In the genomic region with DNA sequence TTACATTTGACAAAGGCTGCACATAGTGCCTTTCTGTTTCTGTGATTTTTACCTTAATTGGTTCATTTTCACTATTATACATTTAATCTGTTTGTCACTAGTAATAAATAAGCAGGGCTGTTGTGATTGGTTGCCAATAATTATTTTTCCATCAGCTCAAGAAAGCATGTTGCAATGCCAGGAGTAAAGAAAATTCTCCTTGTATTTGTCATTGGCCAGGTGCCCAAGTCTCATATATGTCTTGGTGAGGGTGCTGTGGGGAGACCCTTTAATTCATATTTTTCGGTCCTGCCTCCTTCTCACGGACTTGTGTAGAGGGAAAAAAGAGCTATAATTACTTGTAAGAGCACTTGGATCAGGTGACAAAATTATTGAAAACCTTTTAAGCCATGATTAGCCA, we compare ENCODE assay signal across 1 cellular context.
TF ChIP-seq lines count a peak whose summit lies in the region.

No MANE protein-coding gene starts in this region.

TF ChIP-seq in GM23338, 12 proteins besides CTCF, POLR2A, EP300 and RAD21 (continued from another document):
- TF ChIP-seq, protein P1, sequence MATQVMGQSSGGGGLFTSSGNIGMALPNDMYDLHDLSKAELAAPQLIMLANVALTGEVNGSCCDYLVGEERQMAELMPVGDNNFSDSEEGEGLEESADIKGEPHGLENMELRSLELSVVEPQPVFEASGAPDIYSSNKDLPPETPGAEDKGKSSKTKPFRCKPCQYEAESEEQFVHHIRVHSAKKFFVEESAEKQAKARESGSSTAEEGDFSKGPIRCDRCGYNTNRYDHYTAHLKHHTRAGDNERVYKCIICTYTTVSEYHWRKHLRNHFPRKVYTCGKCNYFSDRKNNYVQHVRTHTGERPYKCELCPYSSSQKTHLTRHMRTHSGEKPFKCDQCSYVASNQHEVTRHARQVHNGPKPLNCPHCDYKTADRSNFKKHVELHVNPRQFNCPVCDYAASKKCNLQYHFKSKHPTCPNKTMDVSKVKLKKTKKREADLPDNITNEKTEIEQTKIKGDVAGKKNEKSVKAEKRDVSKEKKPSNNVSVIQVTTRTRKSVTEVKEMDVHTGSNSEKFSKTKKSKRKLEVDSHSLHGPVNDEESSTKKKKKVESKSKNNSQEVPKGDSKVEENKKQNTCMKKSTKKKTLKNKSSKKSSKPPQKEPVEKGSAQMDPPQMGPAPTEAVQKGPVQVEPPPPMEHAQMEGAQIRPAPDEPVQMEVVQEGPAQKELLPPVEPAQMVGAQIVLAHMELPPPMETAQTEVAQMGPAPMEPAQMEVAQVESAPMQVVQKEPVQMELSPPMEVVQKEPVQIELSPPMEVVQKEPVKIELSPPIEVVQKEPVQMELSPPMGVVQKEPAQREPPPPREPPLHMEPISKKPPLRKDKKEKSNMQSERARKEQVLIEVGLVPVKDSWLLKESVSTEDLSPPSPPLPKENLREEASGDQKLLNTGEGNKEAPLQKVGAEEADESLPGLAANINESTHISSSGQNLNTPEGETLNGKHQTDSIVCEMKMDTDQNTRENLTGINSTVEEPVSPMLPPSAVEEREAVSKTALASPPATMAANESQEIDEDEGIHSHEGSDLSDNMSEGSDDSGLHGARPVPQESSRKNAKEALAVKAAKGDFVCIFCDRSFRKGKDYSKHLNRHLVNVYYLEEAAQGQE (IDR thresholded peaks at IDR 0.05; ENCODE audit: unreplicated experiment) = no peak
- TF ChIP-seq ZNF331 (CRISPR knock-in tag; IDR thresholded peaks at IDR 0.05; ENCODE audit: low read depth) (no peak), EZH2phosphoT487 (IDR thresholded peaks at IDR 0.05; ENCODE audit: unreplicated experiment) (no peak)
- TF ChIP-seq, protein P2, sequence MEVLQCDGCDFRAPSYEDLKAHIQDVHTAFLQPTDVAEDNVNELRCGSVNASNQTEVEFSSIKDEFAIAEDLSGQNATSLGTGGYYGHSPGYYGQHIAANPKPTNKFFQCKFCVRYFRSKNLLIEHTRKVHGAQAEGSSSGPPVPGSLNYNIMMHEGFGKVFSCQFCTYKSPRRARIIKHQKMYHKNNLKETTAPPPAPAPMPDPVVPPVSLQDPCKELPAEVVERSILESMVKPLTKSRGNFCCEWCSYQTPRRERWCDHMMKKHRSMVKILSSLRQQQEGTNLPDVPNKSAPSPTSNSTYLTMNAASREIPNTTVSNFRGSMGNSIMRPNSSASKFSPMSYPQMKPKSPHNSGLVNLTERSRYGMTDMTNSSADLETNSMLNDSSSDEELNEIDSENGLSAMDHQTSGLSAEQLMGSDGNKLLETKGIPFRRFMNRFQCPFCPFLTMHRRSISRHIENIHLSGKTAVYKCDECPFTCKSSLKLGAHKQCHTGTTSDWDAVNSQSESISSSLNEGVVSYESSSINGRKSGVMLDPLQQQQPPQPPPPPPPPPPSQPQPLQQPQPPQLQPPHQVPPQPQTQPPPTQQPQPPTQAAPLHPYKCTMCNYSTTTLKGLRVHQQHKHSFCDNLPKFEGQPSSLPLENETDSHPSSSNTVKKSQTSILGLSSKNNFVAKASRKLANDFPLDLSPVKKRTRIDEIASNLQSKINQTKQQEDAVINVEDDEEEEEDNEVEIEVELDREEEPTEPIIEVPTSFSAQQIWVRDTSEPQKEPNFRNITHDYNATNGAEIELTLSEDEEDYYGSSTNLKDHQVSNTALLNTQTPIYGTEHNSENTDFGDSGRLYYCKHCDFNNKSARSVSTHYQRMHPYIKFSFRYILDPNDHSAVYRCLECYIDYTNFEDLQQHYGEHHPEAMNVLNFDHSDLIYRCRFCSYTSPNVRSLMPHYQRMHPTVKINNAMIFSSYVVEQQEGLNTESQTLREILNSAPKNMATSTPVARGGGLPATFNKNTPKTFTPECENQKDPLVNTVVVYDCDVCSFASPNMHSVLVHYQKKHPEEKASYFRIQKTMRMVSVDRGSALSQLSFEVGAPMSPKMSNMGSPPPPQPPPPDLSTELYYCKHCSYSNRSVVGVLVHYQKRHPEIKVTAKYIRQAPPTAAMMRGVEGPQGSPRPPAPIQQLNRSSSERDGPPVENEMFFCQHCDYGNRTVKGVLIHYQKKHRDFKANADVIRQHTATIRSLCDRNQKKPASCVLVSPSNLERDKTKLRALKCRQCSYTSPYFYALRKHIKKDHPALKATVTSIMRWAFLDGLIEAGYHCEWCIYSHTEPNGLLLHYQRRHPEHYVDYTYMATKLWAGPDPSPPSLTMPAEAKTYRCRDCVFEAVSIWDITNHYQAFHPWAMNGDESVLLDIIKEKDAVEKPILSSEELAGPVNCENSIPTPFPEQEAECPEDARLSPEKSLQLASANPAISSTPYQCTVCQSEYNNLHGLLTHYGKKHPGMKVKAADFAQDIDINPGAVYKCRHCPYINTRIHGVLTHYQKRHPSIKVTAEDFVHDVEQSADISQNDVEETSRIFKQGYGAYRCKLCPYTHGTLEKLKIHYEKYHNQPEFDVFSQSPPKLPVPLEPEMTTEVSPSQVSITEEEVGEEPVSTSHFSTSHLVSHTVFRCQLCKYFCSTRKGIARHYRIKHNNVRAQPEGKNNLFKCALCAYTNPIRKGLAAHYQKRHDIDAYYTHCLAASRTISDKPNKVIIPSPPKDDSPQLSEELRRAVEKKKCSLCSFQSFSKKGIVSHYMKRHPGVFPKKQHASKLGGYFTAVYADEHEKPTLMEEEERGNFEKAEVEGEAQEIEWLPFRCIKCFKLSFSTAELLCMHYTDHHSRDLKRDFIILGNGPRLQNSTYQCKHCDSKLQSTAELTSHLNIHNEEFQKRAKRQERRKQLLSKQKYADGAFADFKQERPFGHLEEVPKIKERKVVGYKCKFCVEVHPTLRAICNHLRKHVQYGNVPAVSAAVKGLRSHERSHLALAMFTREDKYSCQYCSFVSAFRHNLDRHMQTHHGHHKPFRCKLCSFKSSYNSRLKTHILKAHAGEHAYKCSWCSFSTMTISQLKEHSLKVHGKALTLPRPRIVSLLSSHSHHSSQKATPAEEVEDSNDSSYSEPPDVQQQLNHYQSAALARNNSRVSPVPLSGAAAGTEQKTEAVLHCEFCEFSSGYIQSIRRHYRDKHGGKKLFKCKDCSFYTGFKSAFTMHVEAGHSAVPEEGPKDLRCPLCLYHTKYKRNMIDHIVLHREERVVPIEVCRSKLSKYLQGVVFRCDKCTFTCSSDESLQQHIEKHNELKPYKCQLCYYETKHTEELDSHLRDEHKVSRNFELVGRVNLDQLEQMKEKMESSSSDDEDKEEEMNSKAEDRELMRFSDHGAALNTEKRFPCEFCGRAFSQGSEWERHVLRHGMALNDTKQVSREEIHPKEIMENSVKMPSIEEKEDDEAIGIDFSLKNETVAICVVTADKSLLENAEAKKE (CRISPR knock-in tag; IDR thresholded peaks at IDR 0.05) = no peak
